ENCODE assay signal across 33 cellular contexts in genomic region chr18:53361044-53361443, GRCh38.
"Had no signal": no experiment of that assay in that cellular context is flagged by ENCODE, and none has a peak within 500 bp of the region (broad histone marks: within the 10 kb centered on the region; RNA-seq: fewer than 3 reads in every experiment).

No MANE protein-coding gene starts in this region.

- H3K9me3 ChIP-seq: adrenal gland, body of pancreas, breast epithelium had no signal

- DNase-seq: activated B cell treated with CpG ODN at 0.5 μM for 24 hours; activated CD4-positive, alpha-beta memory T cell treated with anti-CD3 and anti-CD28 coated beads for 36 hours; activated CD4-positive, alpha-beta T cell treated with anti-CD3 and anti-CD28 coated beads for 4 hours; activated CD4-positive, alpha-beta T cell treated with anti-CD3 and anti-CD28 coated beads, Interleukin-2, amount 10 ng/mL, durations not matched to agents 24 days and 14 days; activated CD4-positive, alpha-beta T cell treated with anti-CD3 and anti-CD28 coated beads, Interleukin-2, amount 50 U/mL, for 1 hour; activated CD4-positive, alpha-beta T cell treated with anti-CD3 and anti-CD28 coated beads, Interleukin-2, amount 50 U/mL, for 4 hours; activated CD4-positive, CD25-positive, alpha-beta regulatory T cell treated with anti-CD3 and anti-CD28 coated beads, Interleukin-2, amount 50 U/mL, for 72 hours; activated CD8-positive, alpha-beta memory T cell treated with anti-CD3 and anti-CD28 coated beads, Interleukin-2, amount 50 U/mL, for 4 hours; activated CD8-positive, alpha-beta T cell treated with anti-CD3 and anti-CD28 coated beads for 36 hours; activated effector memory CD4-positive, alpha-beta T cell treated with anti-CD3 and anti-CD28 coated beads, Interleukin-2, amount 50 U/mL, for 16 hours; activated gamma-delta T cell treated with Interleukin-2 at 50 U/mL for 16 hours; activated naive CD4-positive, alpha-beta T cell; activated naive CD4-positive, alpha-beta T cell treated with anti-CD3 and anti-CD28 coated beads for 36 hours; activated naive CD4-positive, alpha-beta T cell treated with anti-CD3 and anti-CD28 coated beads, Interleukin-2, amount 50 U/mL, for 16 hours; activated naive CD8-positive, alpha-beta T cell treated with anti-CD3 and anti-CD28 coated beads for 36 hours; activated T-cell treated with anti-CD3 and anti-CD28 coated beads for 4 hours; activated T-cell treated with anti-CD3 and anti-CD28 coated beads, Interleukin-2, amount 50 U/mL, for 1 hour; activated T-cell treated with anti-CD3 and anti-CD28 coated beads, Interleukin-2, amount 50 U/mL, for 4 hours; activated T-cell treated with anti-CD3 and anti-CD28 coated beads, Interleukin-2, amount 50 U/mL, for 72 hours; adrenal gland; amniotic stem cell; aorta; body of pancreas; brain microvascular endothelial cell; central memory CD4-positive, alpha-beta T cell; T-helper 2 cell; T-helper 9 cell had no signal

- ATAC-seq: activated CD8-positive, alpha-beta T cell treated with anti-CD3 and anti-CD28 coated beads for 36 hours; activated naive CD4-positive, alpha-beta T cell treated with anti-CD3 and anti-CD28 coated beads, Interleukin-2, amount 50 U/mL, for 72 hours; activated T-cell treated with anti-CD3 and anti-CD28 coated beads, Interleukin-2, amount 50 U/mL, for 4 hours; activated T-cell treated with anti-CD3 and anti-CD28 coated beads, Interleukin-2, amount 50 U/mL, for 72 hours; activated T-helper 17 cell treated with anti-CD3 and anti-CD28 coated beads, Interleukin-2, amount 50 U/mL, for 72 hours; body of pancreas had no signal

- H3K4me1 ChIP-seq: adrenal gland, body of pancreas, breast epithelium had no signal

- H3K27me3 ChIP-seq: adrenal gland, body of pancreas, brain microvascular endothelial cell, breast epithelium had no signal

- H3K36me3 ChIP-seq: adrenal gland, brain microvascular endothelial cell, breast epithelium had no signal

- H3K27ac ChIP-seq: adrenal gland, body of pancreas, brain microvascular endothelial cell, breast epithelium, VCaP had no signal

- H3K4me3 ChIP-seq: adrenal gland, body of pancreas, breast epithelium had no signal

- FAIRE-seq: astrocyte, TTC549 had no signal
